ENCODE assay signal across 17 cellular contexts in the genomic region with DNA sequence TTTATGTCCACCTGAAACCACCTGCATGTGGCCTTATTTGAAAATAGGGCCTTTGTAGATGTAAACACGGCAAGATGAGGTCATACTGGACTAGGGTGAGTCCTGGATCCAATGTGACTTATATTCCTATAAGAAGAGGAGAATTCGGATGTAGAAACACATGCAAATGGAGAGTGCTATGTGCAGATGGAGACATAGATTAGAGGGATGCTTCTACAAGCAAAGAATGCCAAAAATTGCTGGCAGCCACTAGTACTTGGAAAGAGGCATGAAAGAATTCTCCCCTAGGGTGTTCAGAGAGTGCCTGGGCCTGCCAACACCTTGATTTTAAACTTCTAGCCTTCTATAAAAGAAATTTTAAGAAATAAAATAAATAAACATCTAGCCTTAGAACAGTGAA.
DNase-seq lines count a peak whose midpoint lies in the region.
"Had no signal": no experiment of that assay in that cellular context is flagged by ENCODE, and none has a peak within 500 bp of the region (broad histone marks: within the 10 kb centered on the region; RNA-seq: fewer than 3 reads in every experiment).

No MANE protein-coding gene starts in this region.

- DNase-seq in HS-27A (ENCODE audit: low read depth) (peak; percentile 41), astrocyte of the hippocampus (ENCODE audit: low read depth, low spot score) (peak; percentile 75), fibroblast of the conjunctiva (ENCODE audit: low read depth) (peak; percentile 36), NAMALWA (ENCODE audit: low spot score) (no peak), SJCRH30 (no peak), DMS153 (lab: John Stamatoyannopoulos, UW) (no peak)
- DNase-seq in activated effector memory CD4-positive, alpha-beta T cell treated with Interleukin-2 at 50 U/mL for 16 hours = no peak
- DNase-seq: activated CD4-positive, CD25-positive, alpha-beta regulatory T cell treated with anti-CD3 and anti-CD28 coated beads, Interleukin-2, amount 50 U/mL, for 72 hours; GF-D8; GOT3; left lung; NCI-H1436 treated with DMSO at 0.1 percent for 48 hours; right cardiac atrium; T-helper 2 cell; upper lobe of left lung had no signal

- H3K4me1 ChIP-seq in ACC112 (ENCODE audit: control insufficient read depth, insufficient read depth, low read length, unreplicated experiment) = peaks cover 14% of the 10 kb centered on the region
- H3K4me1 ChIP-seq in SJCRH30 = peaks cover 3% of the 10 kb centered on the region; the same call in 1 of the 2 replicates
- H3K4me1 ChIP-seq: left lung, upper lobe of left lung had no signal

- H3K36me3 ChIP-seq in ACC112 (ENCODE audit: insufficient read depth, low read length) (no peaks in the 10 kb centered on the region), SJCRH30 (no peaks in the 10 kb centered on the region)
- H3K36me3 ChIP-seq: adrenal gland, left lung, upper lobe of left lung had no signal

- H3K27ac ChIP-seq in ACC112 (ENCODE audit: low read depth, low read length) (peak overlapping the region; percentile 72), SJCRH30 (no peak overlapping the region)
- H3K27ac ChIP-seq: adrenal gland, left lung, upper lobe of left lung had no signal

- H3K27me3 ChIP-seq in ACC112 (ENCODE audit: insufficient read depth, low read length) = no peaks in the 10 kb centered on the region
- no peaks in the 10 kb centered on the region for H3K27me3 ChIP-seq in SJCRH30
- H3K27me3 ChIP-seq: adrenal gland, left lung, upper lobe of left lung had no signal

- H3K4me3 ChIP-seq in ACC112 (ENCODE audit: low read depth, low read length) (no peak overlapping the region), SJCRH30 (no peak overlapping the region)
- H3K4me3 ChIP-seq: adrenal gland, left lung, upper lobe of left lung had no signal

- no peak overlapping the region for H2AFZ ChIP-seq in ACC112 (ENCODE audit: low read length, unreplicated experiment)

- no peaks in the 10 kb centered on the region for H3K79me2 ChIP-seq in ACC112 (ENCODE audit: control insufficient read depth, insufficient read depth, low read length, unreplicated experiment)

- no peaks in the 10 kb centered on the region for H3K9me3 ChIP-seq in SJCRH30 (replicated peaks)
- H3K9me3 ChIP-seq: adrenal gland, left lung, upper lobe of left lung had no signal

Comparison
In these comparisons a context has a peak if more than half of its experiments do, and no peak if none do; other contexts are left out.
1. DNase-seq: peak in HS-27A (single experiment), astrocyte of the hippocampus (single experiment) and fibroblast of the conjunctiva (single experiment); none in NAMALWA (single experiment), SJCRH30 (0 of 2), DMS153 (single experiment) and activated effector memory CD4-positive, alpha-beta T cell treated with Interleukin-2 at 50 U/mL for 16 hours (single experiment).